Comparison of ENCODE assay signal across 10 cellular contexts in genomic region chr15:73284073-73284472, GRCh38.
A peak's percentile ranks its signal among the peaks of the same experiment; 100 is the strongest.
DNase-seq lines count a peak whose midpoint lies in the region; ATAC-seq and TF ChIP-seq lines count a peak whose summit lies in the region.
"Had no signal": no experiment of that assay in that cellular context is flagged by ENCODE, and none has a peak within 500 bp of the region (broad histone marks: within the 10 kb centered on the region; RNA-seq: fewer than 3 reads in every experiment).

No MANE protein-coding gene starts in this region.

- intact Hi-C loops in Right ventricle myocardium inferior (cut with DNase I): no loop called here

- no peak overlapping the region for H3K4me3 ChIP-seq in cardiac muscle cell
- no peak overlapping the region for H3K4me3 ChIP-seq in effector memory CD4-positive, alpha-beta T cell (ENCODE audit: insufficient read depth, low read depth, low read length, poor library complexity, severe bottlenecking)

- peaks cover 14% of the 10 kb centered on the region for H3K36me3 ChIP-seq in cardiac muscle cell
- H3K36me3 ChIP-seq in effector memory CD4-positive, alpha-beta T cell (ENCODE audit: control insufficient read depth, insufficient read depth, low read length): peaks cover 4% of the 10 kb centered on the region

- no peaks in the 10 kb centered on the region for H3K4me1 ChIP-seq in cardiac muscle cell (ENCODE audit: low read depth)
- H3K4me1 ChIP-seq in effector memory CD4-positive, alpha-beta T cell (ENCODE audit: control insufficient read depth, insufficient read depth, low read length, poor library complexity, severe bottlenecking): no peaks in the 10 kb centered on the region

- peak; percentile 16 for TF ChIP-seq CTCF in cardiac muscle cell (IDR thresholded peaks at IDR 0.05; ENCODE audit: low read depth, low read length)
- peak; percentile 40 for TF ChIP-seq CTCF in type B pancreatic cell (conservative IDR thresholded peaks at IDR 0.05)

- no peaks in the 10 kb centered on the region for H3K4me1 Mint-ChIP-seq in type B pancreatic cell (ENCODE audit: unreplicated experiment)

- H3K27me3 Mint-ChIP-seq in type B pancreatic cell: no peaks in the 10 kb centered on the region

- no peaks in the 10 kb centered on the region for H3K27me3 ChIP-seq in cardiac muscle cell
- no peaks in the 10 kb centered on the region for H3K27me3 ChIP-seq in effector memory CD4-positive, alpha-beta T cell (replicated peaks; ENCODE audit: control insufficient read depth, insufficient read depth, low read length, poor library complexity, severe bottlenecking)

- no peaks in the 10 kb centered on the region for H3K9me3 ChIP-seq in cardiac muscle cell (ENCODE audit: low read depth)
- H3K9me3 ChIP-seq in effector memory CD4-positive, alpha-beta T cell (ENCODE audit: control insufficient read depth, low read length): no peaks in the 10 kb centered on the region

- no peak overlapping the region for H3K4me3 Mint-ChIP-seq in type B pancreatic cell

- DNase-seq in cardiac muscle cell (ENCODE audit: low read depth in 1 of 2, low spot score in 1 of 2): peak in 1 of 2 donors; percentile 26
- no peak for DNase-seq in Right ventricle myocardium inferior (ENCODE audit: missing footprints)
- DNase-seq in NOMO-1 treated with DMSO at 0.1 percent for 48 hours (lab: John Stamatoyannopoulos, UW; ENCODE audit: unreplicated experiment): peak; percentile 67
- peak; percentile 27 for DNase-seq in dermis blood vessel endothelial cell
- no peak for DNase-seq in type B pancreatic cell (ENCODE audit: extremely low spot score, unreplicated experiment)
- no peak for DNase-seq in HK-2 (ENCODE audit: unreplicated experiment)
- DNase-seq in effector memory CD4-positive, alpha-beta T cell: no peak
- no peak for DNase-seq in activated CD4-positive, alpha-beta T cell treated with anti-CD3 and anti-CD28 coated beads for 4 hours
- DNase-seq: NCI-H1092 treated with DMSO at 0.1 percent for 48 hours; stimulated activated CD4-positive, alpha-beta T cell treated with anti-CD3 and anti-CD28 coated beads, Interleukin-2, amount 100 ng/mL, for 48 hours had no signal

- peaks cover 27% of the 10 kb centered on the region for H3K36me3 Mint-ChIP-seq in type B pancreatic cell

- no peak for ATAC-seq in Right ventricle myocardium inferior

- no peaks in the 10 kb centered on the region for H3K9me3 Mint-ChIP-seq in type B pancreatic cell

- no peak overlapping the region for H3K27ac ChIP-seq in cardiac muscle cell
- H3K27ac ChIP-seq in effector memory CD4-positive, alpha-beta T cell (ENCODE audit: insufficient read depth, low read length, poor library complexity, severe bottlenecking): no peak overlapping the region

- H3K27ac Mint-ChIP-seq in type B pancreatic cell: no peak overlapping the region

Comparison
In these comparisons a context has a peak if more than half of its experiments do, and no peak if none do; other contexts are left out.
1. DNase-seq: peak in NOMO-1 treated with DMSO at 0.1 percent for 48 hours (single experiment) and dermis blood vessel endothelial cell (single experiment); none in Right ventricle myocardium inferior (single experiment), type B pancreatic cell (single experiment), HK-2 (single experiment), effector memory CD4-positive, alpha-beta T cell (0 of 3) and activated CD4-positive, alpha-beta T cell treated with anti-CD3 and anti-CD28 coated beads for 4 hours (0 of 2).